ENCODE assay signal across 9 cellular contexts in the genomic region with DNA sequence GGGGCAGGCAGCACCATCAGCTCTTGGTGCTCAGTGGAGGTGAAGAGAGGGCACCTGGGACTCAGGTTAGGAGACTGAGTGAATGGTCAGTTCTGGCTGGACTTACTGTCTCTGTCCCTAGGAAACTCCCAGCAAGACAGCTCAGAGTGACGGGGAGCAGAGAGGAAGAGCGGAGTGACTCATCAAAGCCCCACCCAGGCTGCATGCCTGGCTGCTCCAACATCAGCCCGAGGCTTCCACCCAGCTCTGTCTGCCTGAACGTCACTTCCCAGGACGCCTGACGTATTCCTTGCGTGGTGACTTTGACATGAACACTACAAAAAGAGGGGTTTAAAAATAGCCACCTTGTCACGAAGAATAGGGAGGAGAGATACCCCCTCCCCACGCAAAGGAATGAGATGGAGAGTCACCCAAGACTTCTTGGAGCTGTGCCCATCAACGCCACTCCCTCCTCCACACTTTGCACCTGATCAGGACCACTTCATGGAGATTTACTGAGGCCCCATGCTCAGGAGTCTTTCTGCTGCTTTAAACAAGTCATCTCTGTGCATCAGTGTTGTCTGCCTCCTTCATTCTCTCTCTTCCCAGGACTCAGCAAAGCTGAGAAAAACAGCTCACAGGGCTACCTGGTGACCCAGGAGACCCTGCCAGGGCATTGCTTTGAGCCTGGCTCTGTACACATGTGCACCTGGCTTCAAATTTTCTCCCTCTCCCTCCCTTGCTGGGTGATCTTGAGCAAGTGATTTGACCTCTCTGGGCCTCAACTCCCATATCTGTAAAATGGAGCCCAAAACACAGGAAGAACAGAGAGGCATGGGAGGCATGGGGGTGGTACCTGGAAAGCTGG.
A peak's percentile ranks its signal among the peaks of the same experiment; 100 is the strongest.
DNase-seq lines count a peak whose midpoint lies in the region; ATAC-seq, FAIRE-seq and TF ChIP-seq lines count a peak whose summit lies in the region.
"Had no signal": no experiment of that assay in that cellular context is flagged by ENCODE, and none has a peak within 500 bp of the region (broad histone marks: within the 10 kb centered on the region; RNA-seq: fewer than 3 reads in every experiment).

No MANE protein-coding gene starts in this region.

- no peaks in the 10 kb centered on the region for H3K79me2 ChIP-seq in OCI-LY7 (ENCODE audit: insufficient read depth, low read depth, low read length)

- CTCF ChIA-PET in OCI-LY7 (lab: Charles Lee; ENCODE audit: unreplicated experiment): no interaction called here

- ATAC-seq in left lung: peak; percentile 86

- POLR2A ChIA-PET in OCI-LY7 (lab: Charles Lee): interaction anchor here (0.6 kb wide), 1 partner anchor 42 kb away, joined by 7 read pairs; no protein-coding TSS in a partner anchor

- peaks cover 0 to 15% of the 10 kb centered on the region in 2 donors for H3K4me1 ChIP-seq in left lung
- H3K4me1 ChIP-seq in OCI-LY7 (ENCODE audit: insufficient read depth, low read length, poor library complexity, severe bottlenecking): no peaks in the 10 kb centered on the region

- BruUV-seq in OCI-LY7 (replicated peaks; lab: Mats Ljungman, UMichigan): no TSS peak

- no peak overlapping the region for H3K4me2 ChIP-seq in OCI-LY7 (ENCODE audit: low read length)

- intact Hi-C loops in left lung (cut with DNase I) (no loop called here), OCI-LY7 (cut with micrococcal nuclease; ENCODE audit: unreplicated experiment) (no loop called here)

- no peaks in the 10 kb centered on the region for H3K36me3 Mint-ChIP-seq in progenitor cell of endocrine pancreas (ENCODE audit: insufficient read depth)

- H3K9me3 Mint-ChIP-seq in progenitor cell of endocrine pancreas (ENCODE audit: low read depth): no peaks in the 10 kb centered on the region

- H3K9me3 ChIP-seq in left lung (no peaks in the 10 kb centered on the region), OCI-LY7 (ENCODE audit: low read length) (no peaks in the 10 kb centered on the region)

- no peaks in the 10 kb centered on the region for H3K9me2 ChIP-seq in OCI-LY7 (ENCODE audit: insufficient read depth, low read length)

- H3K27me3 Mint-ChIP-seq in progenitor cell of endocrine pancreas: peaks cover 48% of the 10 kb centered on the region

- H3K36me3 ChIP-seq in bronchial epithelial cell (ENCODE audit: control insufficient read depth, insufficient read depth, low read length): no peaks in the 10 kb centered on the region
- no peaks in the 10 kb centered on the region for H3K36me3 ChIP-seq in left lung
- H3K36me3 ChIP-seq in OCI-LY7 (ENCODE audit: insufficient read depth, low read length): no peaks in the 10 kb centered on the region

- H4K20me1 ChIP-seq in OCI-LY7 (ENCODE audit: insufficient read depth, low read length): no peaks in the 10 kb centered on the region

- DNase-seq in DMS53 (lab: John Stamatoyannopoulos, UW) (peak; percentile 8), DMS53 treated with DMSO at 0.1 percent for 48 hours (lab: John Stamatoyannopoulos, UW; ENCODE audit: unreplicated experiment) (no peak), bronchial epithelial cell (ENCODE audit: low read depth) (peak; percentile 96), left lung (peak in 1 of 2 donors; percentile 67), urothelium cell line (ENCODE audit: low spot score) (peak; percentile 100), progenitor cell of endocrine pancreas (ENCODE audit: low spot score, unreplicated experiment) (no peak), OCI-M2 (lab: John Stamatoyannopoulos, UW; ENCODE audit: unreplicated experiment) (no peak), OCI-LY7 (ENCODE audit: low spot score) (no peak)

- no peak overlapping the region for H3K27ac Mint-ChIP-seq in progenitor cell of endocrine pancreas

- H3K27me3 ChIP-seq in bronchial epithelial cell (ENCODE audit: control insufficient read depth, insufficient read depth, low read length) (no peaks in the 10 kb centered on the region), left lung (peaks cover 0 to 23% of the 10 kb centered on the region in 2 donors)

- H3K27ac ChIP-seq in left lung (peak overlapping the region; percentile 57 to 72), OCI-LY7 (ENCODE audit: low read depth, low read length, poor library complexity, severe bottlenecking) (no peak overlapping the region)
- H3K27ac ChIP-seq: 22Rv1 had no signal

- no peak overlapping the region for H3K4me3 Mint-ChIP-seq in progenitor cell of endocrine pancreas (ENCODE audit: low read depth)

- no peak overlapping the region for H2AFZ ChIP-seq in OCI-LY7 (ENCODE audit: low read length)

- peaks cover 2% of the 10 kb centered on the region for H3K4me1 Mint-ChIP-seq in progenitor cell of endocrine pancreas (ENCODE audit: low read depth)

- no peak for TF ChIP-seq CTCF in bronchial epithelial cell (IDR thresholded peaks at IDR 0.05; ENCODE audit: insufficient read depth, low read length, severe bottlenecking)
- no peak for TF ChIP-seq CTCF in left lung (IDR thresholded peaks at IDR 0.05)
- no peak for TF ChIP-seq CTCF in progenitor cell of endocrine pancreas (IDR thresholded peaks at IDR 0.05; ENCODE audit: unreplicated experiment)
- TF ChIP-seq CTCF in OCI-LY7 (conservative IDR thresholded peaks at IDR 0.05; ENCODE audit: low read length): no peak

- H3K4me3 ChIP-seq in bronchial epithelial cell (ENCODE audit: low read depth, low read length): no peak overlapping the region
- H3K4me3 ChIP-seq in left lung: no peak overlapping the region
- no peak overlapping the region for H3K4me3 ChIP-seq in OCI-LY7 (ENCODE audit: low read depth, low read length, poor library complexity, severe bottlenecking)

- FAIRE-seq in bronchial epithelial cell (lab: Jason Lieb, UNC): peak; percentile 100
- FAIRE-seq in urothelium cell line (lab: Jason Lieb, UNC): peak; percentile 100

Comparison
In these comparisons a context has a peak if more than half of its experiments do, and no peak if none do; other contexts are left out.
1. DNase-seq: peak in DMS53 (single experiment), bronchial epithelial cell (single experiment) and urothelium cell line (single experiment); none in DMS53 treated with DMSO at 0.1 percent for 48 hours (single experiment), progenitor cell of endocrine pancreas (single experiment), OCI-M2 (single experiment) and OCI-LY7 (single experiment).